Comparison of ENCODE assay signal across 8 cellular contexts in genomic region chr21:31630062-31630711, GRCh38. TPM values are rescaled to one million over a fixed set of nuclear protein-coding genes. Genes with fewer than 3 reads are reported as not detected.
DNase-seq lines count a peak whose midpoint lies in the region; ATAC-seq and TF ChIP-seq lines count a peak whose summit lies in the region.

No MANE protein-coding gene starts in this region.

- TF ChIP-seq CTCF in A673 (conservative IDR thresholded peaks at IDR 0.05; ENCODE audit: low read depth, low read length) (no peak), adrenal gland (IDR thresholded peaks at IDR 0.05) (no peak), kidney epithelial cell (IDR thresholded peaks at IDR 0.05; ENCODE audit: insufficient read depth, low read length, poor library complexity, severe bottlenecking) (no peak), suprapubic skin (IDR thresholded peaks at IDR 0.05) (no peak)

- H3K27me3 ChIP-seq in A673 (replicated peaks; ENCODE audit: insufficient read depth, low read depth, low read length, poor library complexity) (no peaks in the 10 kb centered on the region), adrenal gland (no peaks in the 10 kb centered on the region), kidney epithelial cell (ENCODE audit: control insufficient read depth, insufficient read depth, low read length) (no peaks in the 10 kb centered on the region), suprapubic skin (no peaks in the 10 kb centered on the region)

- no peaks in the 10 kb centered on the region for H3K9me3 ChIP-seq in A673 (ENCODE audit: low read depth, low read length, poor library complexity, severe bottlenecking)
- H3K9me3 ChIP-seq in adrenal gland (replicated peaks in 1 of 3) = no peaks in the 10 kb centered on the region
- H3K9me3 ChIP-seq in suprapubic skin = no peaks in the 10 kb centered on the region

- no peaks in the 10 kb centered on the region for H3K36me3 ChIP-seq in A673 (ENCODE audit: insufficient read depth, low read length, poor library complexity, severe bottlenecking)
- H3K36me3 ChIP-seq in adrenal gland (replicated peaks in 1 of 2) = no peaks in the 10 kb centered on the region
- H3K36me3 ChIP-seq in kidney epithelial cell (ENCODE audit: control insufficient read depth, insufficient read depth, low read length) = no peaks in the 10 kb centered on the region
- no peaks in the 10 kb centered on the region for H3K36me3 ChIP-seq in suprapubic skin

- CTCF ChIA-PET in A673 (lab: Charles Lee) = no interaction called here

- H3K27ac ChIP-seq in A673 (ENCODE audit: low read depth, low read length, poor library complexity, severe bottlenecking) (no peak overlapping the region), adrenal gland (peak overlapping the region in 1 of 5 donors; percentile 28), suprapubic skin (no peak overlapping the region)

- intact Hi-C loops in A673 (cut with micrococcal nuclease; ENCODE audit: unreplicated experiment) = no loop called here
- intact Hi-C loops in adrenal gland (cut with DNase I) = no loop called here

- H3K4me3 ChIP-seq in A673 (ENCODE audit: low read depth, low read length, poor library complexity, severe bottlenecking) (no peak overlapping the region), adrenal gland (no peak overlapping the region), kidney epithelial cell (ENCODE audit: low read depth, low read length) (no peak overlapping the region), suprapubic skin (no peak overlapping the region)

- WGBS in adrenal gland, 4 donors = 20 to 36% (median 32%) methylated on average over 8 of the region's 8 CpGs
- 50% methylated on average over 8 of the region's 8 CpGs for WGBS in suprapubic skin

- TF ChIP-seq POLR2A in adrenal gland (IDR thresholded peaks at IDR 0.05) (no peak), suprapubic skin (IDR thresholded peaks at IDR 0.05) (no peak)

- no peak for ATAC-seq in GM21515 (IDR thresholded peaks at IDR 0.05; ENCODE audit: unreplicated experiment)

- H3K4me1 ChIP-seq in A673 (ENCODE audit: insufficient read depth, low read length, poor library complexity, severe bottlenecking) (no peaks in the 10 kb centered on the region), adrenal gland (replicated peaks in 1 of 2) (peaks cover 0 to 10% of the 10 kb centered on the region in 2 donors), suprapubic skin (no peaks in the 10 kb centered on the region)

- DNase-seq in A673 (ENCODE audit: low spot score) = peak; percentile 28
- DNase-seq in HS-27A (ENCODE audit: low read depth) = peak; percentile 89
- peak; percentile 91 to 98 (median 95) for DNase-seq in adrenal gland
- DNase-seq in kidney epithelial cell (ENCODE audit: low read depth) = peak; percentile 75
- no peak for DNase-seq in NAMALWA (ENCODE audit: low spot score)
- DNase-seq in activated CD4-positive, CD25-positive, alpha-beta regulatory T cell (lab: John Stamatoyannopoulos, UW) = no peak
- no peak for DNase-seq in suprapubic skin (ENCODE audit: low spot score in 2 of 2)

- POLR2A ChIA-PET in A673 (lab: Charles Lee; ENCODE audit: low non-redundant PET) = no interaction called here

- no TSS peak for BruUV-seq in A673 (replicated peaks; lab: Mats Ljungman, UMichigan)

- no peak for TF ChIP-seq EP300 in suprapubic skin (IDR thresholded peaks at IDR 0.05)

RNA-seq across cellular contexts. Expression of gene SOD1, which starts 29.3 kb away (rescaled TPM):
- 373 and 380 TPM in 2 replicates for total RNA-seq in A673 (2021)
- total RNA-seq in adrenal gland = 100 to 1,000 TPM; 370 to 643 (median 493) TPM
- 1,000 to 10,000 TPM in 2 of 3 donors, 100 to 1,000 TPM in 1; 361 to 1,287 (median 1,018) TPM for polyA plus RNA-seq in adrenal gland
- 112 and 121 TPM in 2 replicates for total RNA-seq in kidney epithelial cell
- total RNA-seq in suprapubic skin = 100 to 1,000 TPM; 123 to 173 (median 144) TPM

Comparison
In these comparisons a context has a peak if more than half of its experiments do, and no peak if none do; other contexts are left out.
1. DNase-seq: peak in A673 (single experiment), HS-27A (single experiment), adrenal gland (7 of 7) and kidney epithelial cell (single experiment); none in NAMALWA (single experiment), activated CD4-positive, CD25-positive, alpha-beta regulatory T cell (0 of 4) and suprapubic skin (0 of 2).